Comparison of ENCODE assay signal across 1 cellular context in genomic region chr5:73525606-73526005, GRCh38.
TF ChIP-seq lines count a peak whose summit lies in the region.

No MANE protein-coding gene starts in this region.

TF ChIP-seq in HepG2, 621 proteins besides CTCF, POLR2A, EP300 and RAD21:
- peak; percentile 67 for TF ChIP-seq ZNF629 (CRISPR knock-in tag; conservative IDR thresholded peaks at IDR 0.05)
- TF ChIP-seq FOXA3 (CRISPR knock-in tag; IDR thresholded peaks at IDR 0.05) = peak; percentile 72
- no peak for TF ChIP-seq ZNF597 (CRISPR knock-in tag; IDR thresholded peaks at IDR 0.05)
- TF ChIP-seq HNF4A (CRISPR knock-in tag; IDR thresholded peaks at IDR 0.05) = peak; percentile 57
- TF ChIP-seq ZNF570 (CRISPR knock-in tag; IDR thresholded peaks at IDR 0.05; ENCODE audit: borderline replicate concordance) = no peak
- no peak for TF ChIP-seq E2F5 (CRISPR knock-in tag; conservative IDR thresholded peaks at IDR 0.05)
- no peak for TF ChIP-seq MEIS1 (CRISPR knock-in tag; IDR thresholded peaks at IDR 0.05; ENCODE audit: borderline replicate concordance)
- TF ChIP-seq THRA (CRISPR knock-in tag; IDR thresholded peaks at IDR 0.05; ENCODE audit: borderline replicate concordance) = no peak
- TF ChIP-seq ZBTB7A (CRISPR knock-in tag; IDR thresholded peaks at IDR 0.05) = no peak
- TF ChIP-seq CREB1 (IDR thresholded peaks at IDR 0.05) = no peak
- no peak for TF ChIP-seq CREB1 (CRISPR knock-in tag; IDR thresholded peaks at IDR 0.05)
- no peak for TF ChIP-seq FOXA1 (IDR thresholded peaks at IDR 0.05)
- peak; percentile 64; the same call in 1 of the 2 replicates for TF ChIP-seq FOXA1 (CRISPR knock-in tag; IDR thresholded peaks at IDR 0.05)
